ENCODE assay signal across 11 cellular contexts in the genomic region with DNA sequence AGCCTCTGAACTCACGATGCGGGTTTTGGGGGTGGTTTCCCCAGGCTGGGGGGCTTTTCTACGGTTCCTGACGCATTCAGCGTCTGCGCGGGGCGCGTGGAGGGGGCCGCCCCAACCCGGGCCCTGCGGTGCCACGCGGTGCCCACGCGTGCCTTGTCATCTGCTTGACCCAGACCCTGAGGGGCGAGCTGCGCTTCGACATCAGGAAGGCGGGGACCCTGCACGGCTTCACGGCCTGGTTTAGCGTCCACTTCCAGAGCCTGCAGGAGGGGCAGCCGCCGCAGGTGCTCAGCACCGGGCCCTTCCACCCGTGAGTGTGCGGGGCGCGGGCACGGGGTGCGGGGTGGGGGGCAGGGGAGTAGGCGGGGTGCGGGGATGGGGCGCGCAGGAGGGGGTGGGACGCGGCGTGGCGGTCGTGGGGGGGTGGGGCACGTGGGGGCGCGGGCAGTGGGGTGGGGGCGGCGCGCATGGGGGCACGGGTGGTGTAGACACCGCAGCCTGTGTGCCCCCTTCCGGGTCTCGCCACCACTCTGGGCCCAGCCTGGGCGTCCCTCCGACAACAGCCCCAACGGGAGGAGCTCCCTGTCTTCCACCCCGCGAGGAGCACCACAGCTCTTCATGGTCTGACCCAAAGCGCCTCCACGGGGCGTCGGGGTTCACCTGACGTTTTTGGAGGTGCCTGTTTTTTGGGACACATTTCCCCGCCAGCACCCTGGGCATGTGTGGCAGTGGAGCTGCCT. TPM values are rescaled to one million over a fixed set of nuclear protein-coding genes. Genes with fewer than 3 reads are reported as not detected.
A peak's percentile ranks its signal among the peaks of the same experiment; 100 is the strongest.
DNase-seq lines count a peak whose midpoint lies in the region.
"Had no signal": no experiment of that assay in that cellular context is flagged by ENCODE, and none has a peak within 500 bp of the region (broad histone marks: within the 10 kb centered on the region; RNA-seq: fewer than 3 reads in every experiment).

No MANE protein-coding gene starts in this region.

- no peaks in the 10 kb centered on the region for H3K27me3 Mint-ChIP-seq in stimulated activated naive CD8-positive, alpha-beta T cell treated with anti-CD3 and anti-CD28 coated beads, Interleukin-15, Interleukin-2, amounts not matched to agents 100 ng/mL and 50 ng/mL, for 24 hours

- peaks cover 35% of the 10 kb centered on the region for H3K36me3 Mint-ChIP-seq in stimulated activated naive CD8-positive, alpha-beta T cell treated with anti-CD3 and anti-CD28 coated beads, Interleukin-15, Interleukin-2, amounts not matched to agents 100 ng/mL and 50 ng/mL, for 24 hours (ENCODE audit: low read depth)

- H2AFZ ChIP-seq in Karpas-422 (ENCODE audit: low read length) = no peak overlapping the region

- H3K4me1 Mint-ChIP-seq in stimulated activated naive CD8-positive, alpha-beta T cell treated with anti-CD3 and anti-CD28 coated beads, Interleukin-15, Interleukin-2, amounts not matched to agents 100 ng/mL and 50 ng/mL, for 24 hours (ENCODE audit: low read depth) = peaks cover 25% of the 10 kb centered on the region

- no peak overlapping the region for H3K27ac Mint-ChIP-seq in stimulated activated naive CD8-positive, alpha-beta T cell treated with anti-CD3 and anti-CD28 coated beads, Interleukin-15, Interleukin-2, amounts not matched to agents 100 ng/mL and 50 ng/mL, for 24 hours
- H3K27ac Mint-ChIP-seq: T-helper 1 cell treated with Interleukin-12 subunit alpha and Interleukin-12 subunit beta and Interleukin-4 antibody, amounts not matched to agents 30 μg/mL and 1 μg/mL, for 36 hours had no signal

- H3K9me3 ChIP-seq in adipocyte (ENCODE audit: control insufficient read depth, low read length) = no peaks in the 10 kb centered on the region
- no peaks in the 10 kb centered on the region for H3K9me3 ChIP-seq in iPS-20b (ENCODE audit: insufficient read depth, low read depth, low read length)
- H3K9me3 ChIP-seq in Karpas-422 (ENCODE audit: low read length) = no peaks in the 10 kb centered on the region

- H3K4me2 ChIP-seq in Karpas-422 (ENCODE audit: low read depth, low read length, poor library complexity, severe bottlenecking) = no peak overlapping the region

- no peaks in the 10 kb centered on the region for H3K27me3 ChIP-seq in H7 (ENCODE audit: control insufficient read depth, insufficient read depth, low read length)
- H3K27me3 ChIP-seq in adipocyte (replicated peaks; ENCODE audit: control insufficient read depth, insufficient read depth, low read length) = no peaks in the 10 kb centered on the region
- H3K27me3 ChIP-seq in iPS-20b (ENCODE audit: insufficient read depth, low read length) = peaks cover 4% of the 10 kb centered on the region
- no peaks in the 10 kb centered on the region for H3K27me3 ChIP-seq in Karpas-422 (ENCODE audit: low read length)

- no peaks in the 10 kb centered on the region for H3K79me2 ChIP-seq in Karpas-422 (ENCODE audit: low read length)

- peaks cover 13% of the 10 kb centered on the region for H3K4me1 ChIP-seq in adipocyte (ENCODE audit: control insufficient read depth, insufficient read depth, low read length)
- no peaks in the 10 kb centered on the region for H3K4me1 ChIP-seq in iPS-20b (ENCODE audit: insufficient read depth, low read length)
- H3K4me1 ChIP-seq in Karpas-422 (ENCODE audit: low read length) = peaks cover 5% of the 10 kb centered on the region; the same call in 1 of the 2 replicates

- peak; percentile 72 for DNase-seq in H7
- no peak for DNase-seq in adipocyte (ENCODE audit: low read depth)
- no peak for DNase-seq in Karpas-422
- no peak for DNase-seq in OCI-M1 (lab: John Stamatoyannopoulos, UW)
- DNase-seq in RPMI8226 = no peak
- no peak for DNase-seq in NK-92 (lab: John Stamatoyannopoulos, UW; ENCODE audit: unreplicated experiment)
- DNase-seq: NCI-H2171 treated with DMSO at 0.1 percent for 48 hours; stimulated activated CD4-positive, alpha-beta T cell treated with anti-CD3 and anti-CD28 coated beads, Interleukin-4, amount 100 ng/mL, for 1 hour had no signal

- H4K20me1 ChIP-seq in Karpas-422 (ENCODE audit: insufficient read depth, low read depth, low read length) = no peaks in the 10 kb centered on the region

- H3K9ac ChIP-seq in adipocyte (ENCODE audit: low read length) = peak overlapping the region; percentile 76
- no peak overlapping the region; the same call in 1 of the 2 replicates for H3K9ac ChIP-seq in iPS-20b (ENCODE audit: low read depth, low read length)
- H3K9ac ChIP-seq in Karpas-422 (ENCODE audit: low read length) = no peak overlapping the region

- no peaks in the 10 kb centered on the region for H3K9me2 ChIP-seq in Karpas-422 (replicated peaks; ENCODE audit: insufficient read depth, low read length)

- H3K36me3 ChIP-seq in H7 (replicated peaks; ENCODE audit: control insufficient read depth, insufficient read depth, low read length) (peaks cover 1% of the 10 kb centered on the region), adipocyte (ENCODE audit: control insufficient read depth, insufficient read depth, low read length, severe bottlenecking) (peaks cover 39% of the 10 kb centered on the region), iPS-20b (ENCODE audit: insufficient read depth, low read depth, low read length) (peaks cover 2% of the 10 kb centered on the region; the same call in 1 of the 2 replicates), Karpas-422 (ENCODE audit: insufficient read depth, low read length) (no peaks in the 10 kb centered on the region)

- H3K9me3 Mint-ChIP-seq in stimulated activated naive CD8-positive, alpha-beta T cell treated with anti-CD3 and anti-CD28 coated beads, Interleukin-15, Interleukin-2, amounts not matched to agents 100 ng/mL and 50 ng/mL, for 24 hours = no peaks in the 10 kb centered on the region
- H3K9me3 Mint-ChIP-seq: T-helper 1 cell treated with Interleukin-12 subunit alpha and Interleukin-12 subunit beta and Interleukin-4 antibody, amounts not matched to agents 30 μg/mL and 1 μg/mL, for 36 hours had no signal

- peak overlapping the region; percentile 14; the same call in 1 of the 2 replicates for H3K4me3 ChIP-seq in H7 (ENCODE audit: insufficient read depth, low read depth, low read length)
- peak overlapping the region; percentile 60 for H3K4me3 ChIP-seq in adipocyte (ENCODE audit: low read length)
- H3K4me3 ChIP-seq in iPS-20b (ENCODE audit: low read length) = peak overlapping the region; percentile 41; the same call in 1 of the 2 replicates
- H3K4me3 ChIP-seq in Karpas-422 (ENCODE audit: low read length) = no peak overlapping the region

- H3K27ac ChIP-seq in iPS-20b (ENCODE audit: low read length) (no peak overlapping the region), Karpas-422 (ENCODE audit: low read length) (no peak overlapping the region)

- H3K4me3 Mint-ChIP-seq in stimulated activated naive CD8-positive, alpha-beta T cell treated with anti-CD3 and anti-CD28 coated beads, Interleukin-15, Interleukin-2, amounts not matched to agents 100 ng/mL and 50 ng/mL, for 24 hours = peak overlapping the region; percentile 48
- H3K4me3 Mint-ChIP-seq: T-helper 1 cell treated with Interleukin-12 subunit alpha and Interleukin-12 subunit beta and Interleukin-4 antibody, amounts not matched to agents 30 μg/mL and 1 μg/mL, for 36 hours had no signal

RNA-seq across cellular contexts. Expression of gene PRMT2, which starts 26.3 kb away (rescaled TPM):
- total RNA-seq in H7 (2014; rRNA removed; shearing (Covaris generic)) = 54.1 and 59.9 TPM in 2 replicates
- 62.0 and 99.3 TPM in 2 replicates for total RNA-seq in Karpas-422 (2014; rRNA removed; shearing (Covaris generic); ENCODE audit: low replicate concordance)

RNA-seq across cellular contexts. Expression of gene S100B, which starts 56.9 kb away (rescaled TPM):
- total RNA-seq in H7 (2014; rRNA removed; shearing (Covaris generic)) = 0.10 TPM in 1 of 2 replicates, not detected in the other
- total RNA-seq in Karpas-422 (2014; rRNA removed; shearing (Covaris generic); ENCODE audit: low replicate concordance) = not detected in 2 replicates
